Comparison of ENCODE assay signal across 7 cellular contexts in genomic region chr4:39302901-39303300, GRCh38.
"Had no signal": no experiment of that assay in that cellular context is flagged by ENCODE, and none has a peak within 500 bp of the region (broad histone marks: within the 10 kb centered on the region; RNA-seq: fewer than 3 reads in every experiment).

No MANE protein-coding gene starts in this region.

- H3K4me3 Mint-ChIP-seq: HFFc6, IgD-negative memory B cell had no signal

- H3K27ac Mint-ChIP-seq: HFFc6, IgD-negative memory B cell had no signal

- ATAC-seq: HCT116, HepG2 had no signal

- DNase-seq: GM23248, GOT3, H7, HFFc6 had no signal

- H3K9me3 Mint-ChIP-seq: HFFc6, IgD-negative memory B cell had no signal

- H3K27me3 Mint-ChIP-seq: IgD-negative memory B cell had no signal
